In genomic region chr21:38820471-38821239, GRCh38 we compare ENCODE assay signal across 11 cellular contexts. TPM values are rescaled to one million over a fixed set of nuclear protein-coding genes. Genes with fewer than 3 reads are reported as not detected.
A peak's percentile ranks its signal among the peaks of the same experiment; 100 is the strongest.
DNase-seq lines count a peak whose midpoint lies in the region; ATAC-seq and TF ChIP-seq lines count a peak whose summit lies in the region.
"Had no signal": no experiment of that assay in that cellular context is flagged by ENCODE, and none has a peak within 500 bp of the region (broad histone marks: within the 10 kb centered on the region; RNA-seq: fewer than 3 reads in every experiment).

No MANE protein-coding gene starts in this region.

- H3K27ac Mint-ChIP-seq in glutamatergic neuron (ENCODE audit: unreplicated experiment) = no peak overlapping the region
- H3K27ac Mint-ChIP-seq in nephron progenitor cell = no peak overlapping the region
- H3K27ac Mint-ChIP-seq: activated CD8-positive, alpha-beta T cell treated with anti-CD3 and anti-CD28 coated beads for 36 hours had no signal

- H3K36me3 ChIP-seq in heart left ventricle (peaks cover 2 to 92% (median 89%) of the 10 kb centered on the region in 9 donors), mucosa of rectum (ENCODE audit: control insufficient read depth in 2 of 2, insufficient read depth in 2 of 2, low read length in 2 of 2) (peaks cover 70 to 87% of the 10 kb centered on the region in 2 donors), upper lobe of right lung (peaks cover 91% of the 10 kb centered on the region)

- H3K4me3 ChIP-seq in heart left ventricle = no peak overlapping the region
- H3K4me3 ChIP-seq in mucosa of rectum (ENCODE audit: low read length in 2 of 2) = peak overlapping the region in 1 of 2 donors; percentile 2
- H3K4me3 ChIP-seq in upper lobe of right lung = no peak overlapping the region

- H3K36me3 Mint-ChIP-seq in glutamatergic neuron (ENCODE audit: unreplicated experiment) (peaks cover 13% of the 10 kb centered on the region), nephron progenitor cell (ENCODE audit: low read depth) (peaks cover 92% of the 10 kb centered on the region)

- TF ChIP-seq POLR2A in heart left ventricle (IDR thresholded peaks at IDR 0.05) (no peak), erythroblast (IDR thresholded peaks at IDR 0.05; ENCODE audit: low read length) (peak; percentile 12)

- no peaks in the 10 kb centered on the region for H3K4me1 Mint-ChIP-seq in glutamatergic neuron (ENCODE audit: low read depth, unreplicated experiment)
- H3K4me1 Mint-ChIP-seq in nephron progenitor cell = no peaks in the 10 kb centered on the region

- H3K27me3 Mint-ChIP-seq in glutamatergic neuron (ENCODE audit: unreplicated experiment) (no peaks in the 10 kb centered on the region), nephron progenitor cell (ENCODE audit: low read depth, poor library complexity) (peaks cover 3% of the 10 kb centered on the region)
- H3K27me3 Mint-ChIP-seq: activated CD8-positive, alpha-beta T cell treated with anti-CD3 and anti-CD28 coated beads for 36 hours had no signal

- H3K4me3 Mint-ChIP-seq in glutamatergic neuron (ENCODE audit: unreplicated experiment) = no peak overlapping the region
- H3K4me3 Mint-ChIP-seq in nephron progenitor cell = no peak overlapping the region
- H3K4me3 Mint-ChIP-seq: activated CD8-positive, alpha-beta T cell treated with anti-CD3 and anti-CD28 coated beads for 36 hours had no signal

- H3K4me1 ChIP-seq in heart left ventricle (peaks cover 3 to 80% (median 31%) of the 10 kb centered on the region in 12 donors), mucosa of rectum (ENCODE audit: control insufficient read depth in 2 of 2, insufficient read depth in 2 of 2, low read length in 2 of 2) (peaks cover 57 to 87% of the 10 kb centered on the region in 2 donors), upper lobe of right lung (peaks cover 56% of the 10 kb centered on the region)

- 76 to 86% (median 79%) methylated on average over 18 of the region's 18 CpGs for whole genome bisulfite sequencing in heart left ventricle, 4 donors

- H3K27me3 ChIP-seq in heart left ventricle = no peaks in the 10 kb centered on the region
- no peaks in the 10 kb centered on the region for H3K27me3 ChIP-seq in mucosa of rectum (ENCODE audit: control insufficient read depth in 2 of 2, insufficient read depth in 2 of 2, low read length in 2 of 2)
- no peaks in the 10 kb centered on the region for H3K27me3 ChIP-seq in upper lobe of right lung

- H3K9me3 ChIP-seq in heart left ventricle (peaks cover 0 to 5% (median 0%) of the 10 kb centered on the region in 12 donors), mucosa of rectum (ENCODE audit: control insufficient read depth in 2 of 2, low read length in 2 of 2) (no peaks in the 10 kb centered on the region), upper lobe of right lung (no peaks in the 10 kb centered on the region)

- no peaks in the 10 kb centered on the region for H3K9me3 Mint-ChIP-seq in glutamatergic neuron (ENCODE audit: unreplicated experiment)
- peaks cover 6% of the 10 kb centered on the region for H3K9me3 Mint-ChIP-seq in nephron progenitor cell
- H3K9me3 Mint-ChIP-seq: activated CD8-positive, alpha-beta T cell treated with anti-CD3 and anti-CD28 coated beads for 36 hours had no signal

- ATAC-seq in heart left ventricle (no peak), Right ventricle myocardium inferior (no peak), upper lobe of right lung (peak; percentile 59)
- ATAC-seq: activated CD8-positive, alpha-beta T cell treated with anti-CD3 and anti-CD28 coated beads for 36 hours had no signal

- H3K9ac ChIP-seq in mucosa of rectum (ENCODE audit: low read depth in 1 of 2, low read length in 2 of 2) = peak overlapping the region; percentile 36 to 61

- intact Hi-C loops in heart left ventricle (cut with DNase I) = loop anchor here in 2 of 10 donors (5.0 kb wide), 2 partner anchors 92 to 172 kb away; no protein-coding TSS in a partner anchor
- intact Hi-C loops in Right ventricle myocardium inferior (cut with DNase I) = no loop called here
- intact Hi-C loops in upper lobe of right lung (cut with DNase I) = no loop called here

- DNase-seq in heart left ventricle = no peak
- DNase-seq in Right ventricle myocardium inferior (ENCODE audit: missing footprints) = no peak
- no peak for DNase-seq in erythroblast (lab: John Stamatoyannopoulos, UW)
- peak; percentile 87 for DNase-seq in upper lobe of right lung
- no peak for DNase-seq in glutamatergic neuron
- DNase-seq in effector CD4-positive, alpha-beta T cell = no peak
- no peak for DNase-seq in nephron progenitor cell
- DNase-seq: activated CD8-positive, alpha-beta T cell treated with anti-CD3 and anti-CD28 coated beads for 36 hours; NCI-H526; T-helper 1 cell had no signal

- no peak for TF ChIP-seq CTCF in heart left ventricle (IDR thresholded peaks at IDR 0.05)
- no peak for TF ChIP-seq CTCF in upper lobe of right lung (IDR thresholded peaks at IDR 0.05)
- no peak for TF ChIP-seq CTCF in glutamatergic neuron (IDR thresholded peaks at IDR 0.05; ENCODE audit: partially characterized antibody, unreplicated experiment)
- no peak for TF ChIP-seq CTCF in nephron progenitor cell (IDR thresholded peaks at IDR 0.05)

- H3K27ac ChIP-seq in heart left ventricle (peak overlapping the region in 11 of 12 donors; percentile 4 to 79 (median 51)), mucosa of rectum (ENCODE audit: low read depth in 2 of 2, low read length in 2 of 2) (peak overlapping the region; percentile 72 to 81), upper lobe of right lung (peak overlapping the region; percentile 71)

RNA-seq across cellular contexts. Expression of gene ETS2, which starts 14.9 kb away (rescaled TPM):
- 10 to 100 TPM; 27.9 to 92.7 (median 45.1) TPM for total RNA-seq in heart left ventricle
- polyA plus RNA-seq in heart left ventricle = 10 to 100 TPM; 19.0 to 35.7 TPM
- total RNA-seq in Right ventricle myocardium inferior = 51.5 TPM
- total RNA-seq in upper lobe of right lung = 195 TPM
- total RNA-seq in glutamatergic neuron (ENCODE audit: unreplicated experiment) = 16.2 TPM
